10 cellular contexts compared by ENCODE assay signal in genomic region chr10:29946953-29947700, GRCh38.
DNase-seq lines count a peak whose midpoint lies in the region; ATAC-seq and TF ChIP-seq lines count a peak whose summit lies in the region.
"Had no signal": no experiment of that assay in that cellular context is flagged by ENCODE, and none has a peak within 500 bp of the region (broad histone marks: within the 10 kb centered on the region; RNA-seq: fewer than 3 reads in every experiment).

No MANE protein-coding gene starts in this region.

- H3K27me3 Mint-ChIP-seq in MCF 10A (ENCODE audit: insufficient read depth, unreplicated experiment), result no peaks in the 10 kb centered on the region
- H3K27me3 Mint-ChIP-seq in activated T-helper 17 cell treated with anti-CD3 and anti-CD28 coated beads, Interleukin-2, amount 50 U/mL, for 72 hours, result peaks cover 6% of the 10 kb centered on the region

- TF ChIP-seq CTCF in MCF 10A (IDR thresholded peaks at IDR 0.05; ENCODE audit: unreplicated experiment), result no peak

- H3K4me3 ChIP-seq in H7 (ENCODE audit: insufficient read depth, low read depth, low read length), result no peak overlapping the region

- peaks cover 4% of the 10 kb centered on the region for H3K36me3 Mint-ChIP-seq in MCF 10A (ENCODE audit: insufficient read depth, unreplicated experiment)
- H3K36me3 Mint-ChIP-seq in activated T-helper 17 cell treated with anti-CD3 and anti-CD28 coated beads, Interleukin-2, amount 50 U/mL, for 72 hours (ENCODE audit: low read depth), result no peaks in the 10 kb centered on the region

- CTCF ChIA-PET in MCF 10A (lab: Yijun Ruan, JAX), result interaction anchor here (0.7 to 2.9 kb wide), 8 partner anchors 34 to 332 kb away, joined by 3 to 21 read pairs (median 4); no protein-coding TSS in a partner anchor

- ATAC-seq in activated T-helper 17 cell treated with anti-CD3 and anti-CD28 coated beads, Interleukin-2, amount 50 U/mL, for 72 hours (replicated peaks), result no peak
- ATAC-seq: activated CD8-positive, alpha-beta T cell treated with anti-CD3 and anti-CD28 coated beads for 36 hours had no signal

- no peaks in the 10 kb centered on the region for H3K36me3 ChIP-seq in H7 (replicated peaks; ENCODE audit: control insufficient read depth, insufficient read depth, low read length)

- DNase-seq in H7, result peak; percentile 24
- peak; percentile 95 for DNase-seq in MCF 10A (ENCODE audit: unreplicated experiment)
- DNase-seq in iris pigment epithelial cell (ENCODE audit: low read depth), result peak; percentile 91
- peak; percentile 97 for DNase-seq in smooth muscle cell of the brain vasculature (ENCODE audit: low read depth, low spot score)
- no peak for DNase-seq in effector CD8-positive, alpha-beta T cell (lab: John Stamatoyannopoulos, UW)
- DNase-seq in mucosa of gallbladder (ENCODE audit: low spot score), result no peak
- DNase-seq in NCI-H128 (lab: John Stamatoyannopoulos, UW; ENCODE audit: unreplicated experiment), result no peak
- DNase-seq: activated CD8-positive, alpha-beta T cell treated with anti-CD3 and anti-CD28 coated beads for 36 hours; NCI-H2171 treated with DMSO at 0.1 percent for 48 hours had no signal

- POLR2A ChIA-PET in MCF 10A (lab: Yijun Ruan, JAX), result interaction anchor here (0.6 to 6.5 kb wide), 21 partner anchors 8 to 401 kb away, joined by 3 to 52 read pairs (median 4); partner anchors contain the start of gene SVIL

- TSS peak; percentile 87 for BruUV-seq in MCF 10A (replicated peaks; lab: Mats Ljungman, UMichigan)

- H3K4me3 Mint-ChIP-seq in MCF 10A (ENCODE audit: unreplicated experiment), result peak overlapping the region; percentile 61
- H3K4me3 Mint-ChIP-seq in activated T-helper 17 cell treated with anti-CD3 and anti-CD28 coated beads, Interleukin-2, amount 50 U/mL, for 72 hours, result no peak overlapping the region
- H3K4me3 Mint-ChIP-seq: activated CD8-positive, alpha-beta T cell treated with anti-CD3 and anti-CD28 coated beads for 36 hours had no signal

- peak overlapping the region; percentile 99 for H3K27ac Mint-ChIP-seq in MCF 10A (ENCODE audit: low read depth, unreplicated experiment)
- no peak overlapping the region for H3K27ac Mint-ChIP-seq in activated T-helper 17 cell treated with anti-CD3 and anti-CD28 coated beads, Interleukin-2, amount 50 U/mL, for 72 hours
- H3K27ac Mint-ChIP-seq: activated CD8-positive, alpha-beta T cell treated with anti-CD3 and anti-CD28 coated beads for 36 hours had no signal

- intact Hi-C loops in MCF 10A (cut with micrococcal nuclease), result loop anchor here (1.0 to 5.0 kb wide), 3 partner anchors 51 to 210 kb away; no protein-coding TSS in a partner anchor

- H3K9me3 Mint-ChIP-seq in MCF 10A (ENCODE audit: unreplicated experiment), result peaks cover 7% of the 10 kb centered on the region
- no peaks in the 10 kb centered on the region for H3K9me3 Mint-ChIP-seq in activated T-helper 17 cell treated with anti-CD3 and anti-CD28 coated beads, Interleukin-2, amount 50 U/mL, for 72 hours
- H3K9me3 Mint-ChIP-seq: activated CD8-positive, alpha-beta T cell treated with anti-CD3 and anti-CD28 coated beads for 36 hours had no signal

- H3K27me3 ChIP-seq in H7 (ENCODE audit: control insufficient read depth, insufficient read depth, low read length), result no peaks in the 10 kb centered on the region

- peaks cover 80% of the 10 kb centered on the region for H3K4me1 Mint-ChIP-seq in MCF 10A (ENCODE audit: insufficient read depth, unreplicated experiment)
- H3K4me1 Mint-ChIP-seq in activated T-helper 17 cell treated with anti-CD3 and anti-CD28 coated beads, Interleukin-2, amount 50 U/mL, for 72 hours, result peaks cover 5% of the 10 kb centered on the region

Comparison
In these comparisons a context has a peak if more than half of its experiments do, and no peak if none do; other contexts are left out.
1. DNase-seq: peak in H7 (single experiment), MCF 10A (single experiment), iris pigment epithelial cell (single experiment) and smooth muscle cell of the brain vasculature (single experiment); none in effector CD8-positive, alpha-beta T cell (single experiment), mucosa of gallbladder (single experiment) and NCI-H128 (single experiment).